17 cellular contexts compared by ENCODE assay signal in the genomic region with DNA sequence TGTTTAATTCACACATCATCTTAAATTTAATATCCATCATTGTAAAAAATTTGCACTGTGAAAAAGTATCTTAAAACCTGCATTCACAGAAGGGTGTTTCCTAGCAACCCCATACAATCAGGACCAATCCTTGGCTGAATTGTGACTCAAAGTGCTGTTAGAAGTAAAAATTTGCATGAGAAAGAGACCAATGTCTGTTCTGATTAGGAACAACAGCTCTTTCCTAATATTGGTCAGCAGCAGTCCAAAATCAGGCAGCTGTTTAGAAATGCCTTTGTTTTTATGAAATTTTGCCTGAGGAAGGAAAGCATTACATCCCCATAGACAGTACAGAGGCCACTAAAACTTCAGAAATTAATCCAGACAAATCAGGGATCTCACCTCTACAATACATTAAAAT.
"Had no signal": no experiment of that assay in that cellular context is flagged by ENCODE, and none has a peak within 500 bp of the region (broad histone marks: within the 10 kb centered on the region; RNA-seq: fewer than 3 reads in every experiment).

No MANE protein-coding gene starts in this region.

- ATAC-seq: activated T-helper 17 cell treated with anti-CD3 and anti-CD28 coated beads, Interleukin-2, amount 50 U/mL, for 72 hours; gastroesophageal sphincter; left colon; naive thymus-derived CD8-positive, alpha-beta T cell; sciatic nerve; stimulated activated naive B cell treated with anti-CD40 and anti-IgM and Interleukin-4, amounts not matched to agents 10 μg/mL and 1 μg/mL and 100 μg/mL, for 72 hours had no signal

- H3K36me3 ChIP-seq: gastroesophageal sphincter, prostate gland, spleen, transverse colon had no signal

- H3K27ac ChIP-seq: gastroesophageal sphincter, prostate gland, spleen, transverse colon had no signal

- DNase-seq: activated CD4-positive, alpha-beta T cell treated with anti-CD3 and anti-CD28 coated beads, Interleukin-2, amount 10 ng/mL, durations not matched to agents 7 days and 5 days; activated CD4-positive, CD25-positive, alpha-beta regulatory T cell; activated naive CD4-positive, alpha-beta T cell treated with anti-CD3 and anti-CD28 coated beads for 36 hours; activated T-cell treated with anti-CD3 and anti-CD28 coated beads for 4 hours; cortex of kidney; effector CD8-positive, alpha-beta T cell; left colon; naive thymus-derived CD8-positive, alpha-beta T cell; occipital lobe; spleen; stimulated activated CD4-positive, alpha-beta T cell treated with anti-CD3 and anti-CD28 coated beads, Interleukin-1b, Interleukin-23, amount 100 ng/mL, for 48 hours; stimulated activated naive B cell treated with anti-CD40 and anti-IgM and Interleukin-4, amounts not matched to agents 10 μg/mL and 1 μg/mL and 100 μg/mL, for 72 hours; transverse colon had no signal

- H3K27me3 ChIP-seq: gastroesophageal sphincter, spleen, transverse colon had no signal

- H3K9me3 ChIP-seq: gastroesophageal sphincter, prostate gland, transverse colon had no signal

- H3K4me3 ChIP-seq: gastroesophageal sphincter, prostate gland, spleen, transverse colon had no signal

- H3K4me1 ChIP-seq: gastroesophageal sphincter, prostate gland, spleen, transverse colon had no signal
